ENCODE assay signal across 19 cellular contexts in genomic region chr12:27252934-27253333, GRCh38. TPM values are rescaled to one million over a fixed set of nuclear protein-coding genes. Genes with fewer than 3 reads are reported as not detected.
DNase-seq lines count a peak whose midpoint lies in the region; ATAC-seq, FAIRE-seq and TF ChIP-seq lines count a peak whose summit lies in the region.
"Had no signal": no experiment of that assay in that cellular context is flagged by ENCODE, and none has a peak within 500 bp of the region (broad histone marks: within the 10 kb centered on the region; RNA-seq: fewer than 3 reads in every experiment).

No MANE protein-coding gene starts in this region.

- CTCF ChIA-PET in Caco-2 (lab: Charles Lee): interaction anchor here (1.4 kb wide), 1 partner anchor 53 kb away, joined by 6 read pairs; no protein-coding TSS in a partner anchor

- no peak overlapping the region for H3K4me3 ChIP-seq in Caco-2 (ENCODE audit: low read depth, low read length)
- H3K4me3 ChIP-seq: A549, K562 had no signal

- H3K36me3 Mint-ChIP-seq in Caco-2 (ENCODE audit: insufficient read depth, unreplicated experiment): no peaks in the 10 kb centered on the region
- H3K36me3 Mint-ChIP-seq in T-helper 17 cell (ENCODE audit: low read depth): peaks cover 11% of the 10 kb centered on the region

- H3K9me3 Mint-ChIP-seq in Caco-2 (ENCODE audit: unreplicated experiment): no peaks in the 10 kb centered on the region
- H3K9me3 Mint-ChIP-seq: central memory CD8-positive, alpha-beta T cell had no signal

- H3K4me3 Mint-ChIP-seq in Caco-2 (ENCODE audit: unreplicated experiment): no peak overlapping the region
- no peak overlapping the region for H3K4me3 Mint-ChIP-seq in T-helper 17 cell
- H3K4me3 Mint-ChIP-seq: activated CD8-positive, alpha-beta T cell treated with anti-CD3 and anti-CD28 coated beads, Interleukin-2, amount 10 ng/mL, durations not matched to agents 7 days and 5 days; central memory CD8-positive, alpha-beta T cell; naive B cell had no signal

- no peak for DNase-seq in Caco-2
- no peak for DNase-seq in GM19239 (ENCODE audit: insufficient read length, low spot score)
- DNase-seq in OCI-M1 (lab: John Stamatoyannopoulos, UW): peak; percentile 73
- no peak for DNase-seq in left lobe of liver (ENCODE audit: low spot score)
- no peak for DNase-seq in SKM-1 (lab: John Stamatoyannopoulos, UW; ENCODE audit: unreplicated experiment)
- no peak for DNase-seq in NCI-H2196 treated with DMSO at 0.1 percent for 48 hours (lab: John Stamatoyannopoulos, UW; ENCODE audit: unreplicated experiment)
- no peak for DNase-seq in T-helper 17 cell
- DNase-seq: activated CD8-positive, alpha-beta T cell treated with anti-CD3 and anti-CD28 coated beads, Interleukin-2, amount 10 ng/mL, durations not matched to agents 7 days and 5 days; amygdala; foreskin fibroblast; naive B cell; RPMI8226; stimulated activated CD4-positive, alpha-beta T cell treated with anti-CD3 and anti-CD28 coated beads, Interleukin-15, amount 100 ng/mL, for 24 hours; stimulated activated naive CD8-positive, alpha-beta T cell treated with anti-CD3 and anti-CD28 coated beads, Interleukin-15, Interleukin-2, amounts not matched to agents 100 U/mL and 50 U/mL, for 24 hours; SW 1271 had no signal

- intact Hi-C loops in Caco-2 (cut with micrococcal nuclease; ENCODE audit: unreplicated experiment): no loop called here

- H3K27me3 ChIP-seq in Caco-2 (replicated peaks; ENCODE audit: control insufficient read depth, insufficient read depth, low read length): no peaks in the 10 kb centered on the region

- no peaks in the 10 kb centered on the region for H3K9me3 ChIP-seq in Caco-2
- no peaks in the 10 kb centered on the region for H3K9me3 ChIP-seq in T-helper 17 cell (ENCODE audit: control insufficient read depth, low read length, poor library complexity, severe bottlenecking)
- H3K9me3 ChIP-seq: A549 had no signal

- H3K4me1 ChIP-seq in Caco-2: peaks cover 17% of the 10 kb centered on the region; the same call in 1 of the 2 replicates
- H3K4me1 ChIP-seq: A549 had no signal

- ATAC-seq in left lobe of liver: peak; percentile 26
- no peak for ATAC-seq in HG03439 (IDR thresholded peaks at IDR 0.05; ENCODE audit: unreplicated experiment)
- ATAC-seq in T-helper 17 cell: no peak
- ATAC-seq: A549; activated CD8-positive, alpha-beta T cell treated with anti-CD3 and anti-CD28 coated beads, Interleukin-2, amount 10 ng/mL, durations not matched to agents 7 days and 5 days; K562; stimulated activated naive CD8-positive, alpha-beta T cell treated with anti-CD3 and anti-CD28 coated beads, Interleukin-15, Interleukin-2, amounts not matched to agents 100 U/mL and 50 U/mL, for 24 hours had no signal

- H3K27ac Mint-ChIP-seq in Caco-2 (ENCODE audit: unreplicated experiment) (peak overlapping the region; percentile 12), T-helper 17 cell (no peak overlapping the region)
- H3K27ac Mint-ChIP-seq: activated CD8-positive, alpha-beta T cell treated with anti-CD3 and anti-CD28 coated beads, Interleukin-2, amount 10 ng/mL, durations not matched to agents 7 days and 5 days had no signal

- no peak for TF ChIP-seq CTCF in Caco-2 (IDR thresholded peaks at IDR 0.05; ENCODE audit: insufficient read depth in 1 of 2, low read depth in 1 of 2, low read length in 1 of 2, severe bottlenecking in 1 of 2, unreplicated experiment in 1 of 2)

- POLR2A ChIA-PET in Caco-2 (lab: Charles Lee): interaction anchor here (0.8 kb wide), 1 partner anchor 9 kb away, joined by 3 read pairs; the partner anchor contains the start of gene STK38L

- no peaks in the 10 kb centered on the region for H3K36me3 ChIP-seq in Caco-2 (ENCODE audit: control insufficient read depth, insufficient read depth, low read length)

- FAIRE-seq in GM19239 (lab: Jason Lieb, UNC): peak; percentile 73
- FAIRE-seq: A549 had no signal

- H3K27me3 Mint-ChIP-seq in Caco-2 (ENCODE audit: insufficient read depth, unreplicated experiment) (no peaks in the 10 kb centered on the region), T-helper 17 cell (no peaks in the 10 kb centered on the region)
- H3K27me3 Mint-ChIP-seq: central memory CD8-positive, alpha-beta T cell; naive B cell had no signal

- BruUV-seq in Caco-2 (replicated peaks; lab: Mats Ljungman, UMichigan): no TSS peak

- H3K4me1 Mint-ChIP-seq in Caco-2 (ENCODE audit: low read depth, unreplicated experiment): peaks cover 13% of the 10 kb centered on the region
- peaks cover 20% of the 10 kb centered on the region for H3K4me1 Mint-ChIP-seq in T-helper 17 cell

RNA-seq across cellular contexts. Expression of gene STK38L, which starts 8.8 kb away (rescaled TPM):
- 52.0 and 59.4 TPM in 2 replicates for total RNA-seq in Caco-2 (2022)
- 7.7 TPM for total RNA-seq in left lobe of liver
- total RNA-seq in T-helper 17 cell: 10 to 100 TPM; 13.3 to 18.7 TPM
